Comparison of ENCODE assay signal across 24 cellular contexts in genomic region chr6:169044376-169045230, GRCh38.
DNase-seq lines count a peak whose midpoint lies in the region; ATAC-seq and TF ChIP-seq lines count a peak whose summit lies in the region.
"Had no signal": no experiment of that assay in that cellular context is flagged by ENCODE, and none has a peak within 500 bp of the region (broad histone marks: within the 10 kb centered on the region; RNA-seq: fewer than 3 reads in every experiment).

No MANE protein-coding gene starts in this region.

- DNase-seq in left ventricle myocardium superior, result no peak
- no peak for DNase-seq in right atrium auricular region (ENCODE audit: low spot score)
- peak; percentile 49 for DNase-seq in fibroblast of villous mesenchyme (ENCODE audit: low read depth)
- DNase-seq in natural killer cell treated with Interleukin-12 subunit alpha and Interleukin-12 subunit beta and Interleukin-15 and Interleukin-18, amount 100 ng/mL, for 72 hours (ENCODE audit: low spot score), result no peak
- no peak for DNase-seq in AG08396 (ENCODE audit: low spot score)
- DNase-seq in NCI-H2227 treated with DMSO at 0.1 percent for 48 hours (lab: John Stamatoyannopoulos, UW), result no peak
- no peak for DNase-seq in activated CD4-positive, alpha-beta memory T cell treated with anti-CD3 and anti-CD28 coated beads for 36 hours
- DNase-seq: ACHN; activated gamma-delta T cell treated with Interleukin-2 at 50 U/mL for 16 hours; colonic mucosa; DMS153; foreskin melanocyte; GDM1; left colon; NCI-H1417 treated with DMSO at 0.1 percent for 48 hours; NCI-H2171; occipital lobe; OCI-M1; SIG-M5; stimulated activated CD4-positive, alpha-beta T cell treated with anti-CD3 and anti-CD28 coated beads, Interleukin-2, amount 100 ng/mL, for 24 hours had no signal

- TF ChIP-seq CTCF in right atrium auricular region (IDR thresholded peaks at IDR 0.05) (no peak), fibroblast of villous mesenchyme (IDR thresholded peaks at IDR 0.05; ENCODE audit: insufficient read depth, low read depth, low read length) (no peak), parathyroid adenoma (IDR thresholded peaks at IDR 0.05) (no peak)

- H3K9me3 Mint-ChIP-seq in natural killer cell treated with Interleukin-12 subunit alpha and Interleukin-12 subunit beta and Interleukin-15 and Interleukin-18, amount 100 ng/mL, for 72 hours, result no peaks in the 10 kb centered on the region
- H3K9me3 Mint-ChIP-seq in activated CD4-positive, alpha-beta memory T cell treated with anti-CD3 and anti-CD28 coated beads for 36 hours, result no peaks in the 10 kb centered on the region
- H3K9me3 Mint-ChIP-seq: stimulated activated naive CD8-positive, alpha-beta T cell treated with anti-CD3 and anti-CD28 coated beads, Interleukin-15, Interleukin-2, amounts not matched to agents 100 ng/mL and 50 ng/mL, for 24 hours; T-helper 1 cell treated with Interleukin-12 subunit alpha and Interleukin-12 subunit beta and Interleukin-4 antibody, amounts not matched to agents 30 μg/mL and 1 μg/mL, for 36 hours had no signal

- H2AFZ ChIP-seq in parathyroid adenoma, result peak overlapping the region; percentile 7

- no peaks in the 10 kb centered on the region for H3K4me1 ChIP-seq in right atrium auricular region
- no peaks in the 10 kb centered on the region for H3K4me1 ChIP-seq in parathyroid adenoma
- H3K4me1 ChIP-seq: colonic mucosa had no signal

- H3K27me3 Mint-ChIP-seq in natural killer cell treated with Interleukin-12 subunit alpha and Interleukin-12 subunit beta and Interleukin-15 and Interleukin-18, amount 100 ng/mL, for 72 hours, result peaks cover 0 to 10% of the 10 kb centered on the region in 2 donors
- no peaks in the 10 kb centered on the region for H3K27me3 Mint-ChIP-seq in activated CD4-positive, alpha-beta memory T cell treated with anti-CD3 and anti-CD28 coated beads for 36 hours
- H3K27me3 Mint-ChIP-seq: stimulated activated naive CD8-positive, alpha-beta T cell treated with anti-CD3 and anti-CD28 coated beads, Interleukin-15, Interleukin-2, amounts not matched to agents 100 ng/mL and 50 ng/mL, for 24 hours had no signal

- peak; percentile 48 for ATAC-seq in left ventricle myocardium superior
- no peak for ATAC-seq in natural killer cell treated with Interleukin-12 subunit alpha and Interleukin-12 subunit beta and Interleukin-15 and Interleukin-18, amount 100 ng/mL, for 72 hours
- ATAC-seq: left colon had no signal

- CTCF ChIA-PET in activated CD4-positive, alpha-beta memory T cell treated with anti-CD3 and anti-CD28 coated beads for 36 hours (lab: Charles Lee), result no interaction called here

- no peak overlapping the region for H3K27ac Mint-ChIP-seq in natural killer cell treated with Interleukin-12 subunit alpha and Interleukin-12 subunit beta and Interleukin-15 and Interleukin-18, amount 100 ng/mL, for 72 hours
- no peak overlapping the region for H3K27ac Mint-ChIP-seq in activated CD4-positive, alpha-beta memory T cell treated with anti-CD3 and anti-CD28 coated beads for 36 hours
- H3K27ac Mint-ChIP-seq: stimulated activated naive CD8-positive, alpha-beta T cell treated with anti-CD3 and anti-CD28 coated beads, Interleukin-15, Interleukin-2, amounts not matched to agents 100 ng/mL and 50 ng/mL, for 24 hours; T-helper 1 cell treated with Interleukin-12 subunit alpha and Interleukin-12 subunit beta and Interleukin-4 antibody, amounts not matched to agents 30 μg/mL and 1 μg/mL, for 36 hours had no signal

- no peak overlapping the region for H3K4me2 ChIP-seq in parathyroid adenoma (ENCODE audit: low read length)

- H3K27ac ChIP-seq in right atrium auricular region (peak overlapping the region in 1 of 2 donors; percentile 31), parathyroid adenoma (no peak overlapping the region)
- H3K27ac ChIP-seq: colonic mucosa, VCaP had no signal

- H3K9me3 ChIP-seq in right atrium auricular region, result no peaks in the 10 kb centered on the region
- H3K9me3 ChIP-seq in parathyroid adenoma (ENCODE audit: control insufficient read depth, low read length), result no peaks in the 10 kb centered on the region
- H3K9me3 ChIP-seq: colonic mucosa had no signal

- H3K27me3 ChIP-seq in right atrium auricular region (no peaks in the 10 kb centered on the region), parathyroid adenoma (ENCODE audit: control insufficient read depth, insufficient read depth, low read length) (no peaks in the 10 kb centered on the region)
- H3K27me3 ChIP-seq: colonic mucosa had no signal

- intact Hi-C loops in left ventricle myocardium superior (cut with micrococcal nuclease), result no loop called here
- intact Hi-C loops in activated CD4-positive, alpha-beta memory T cell treated with anti-CD3 and anti-CD28 coated beads for 36 hours (cut with micrococcal nuclease), result no loop called here

- H3K4me3 ChIP-seq in right atrium auricular region (no peak overlapping the region), fibroblast of villous mesenchyme (ENCODE audit: low read depth, low read length) (no peak overlapping the region), parathyroid adenoma (ENCODE audit: low read depth, low read length) (no peak overlapping the region)
- H3K4me3 ChIP-seq: colonic mucosa had no signal

- H3K79me2 ChIP-seq in parathyroid adenoma, result no peaks in the 10 kb centered on the region

- POLR2A ChIA-PET in activated CD4-positive, alpha-beta memory T cell treated with anti-CD3 and anti-CD28 coated beads for 36 hours (lab: Charles Lee), result no interaction called here

- H3K4me1 Mint-ChIP-seq in natural killer cell treated with Interleukin-12 subunit alpha and Interleukin-12 subunit beta and Interleukin-15 and Interleukin-18, amount 100 ng/mL, for 72 hours (ENCODE audit: low read depth in 2 of 2), result no peaks in the 10 kb centered on the region
- no peaks in the 10 kb centered on the region for H3K4me1 Mint-ChIP-seq in activated CD4-positive, alpha-beta memory T cell treated with anti-CD3 and anti-CD28 coated beads for 36 hours (ENCODE audit: low read depth)

- no peaks in the 10 kb centered on the region for H3K36me3 Mint-ChIP-seq in natural killer cell treated with Interleukin-12 subunit alpha and Interleukin-12 subunit beta and Interleukin-15 and Interleukin-18, amount 100 ng/mL, for 72 hours
- H3K36me3 Mint-ChIP-seq in activated CD4-positive, alpha-beta memory T cell treated with anti-CD3 and anti-CD28 coated beads for 36 hours, result no peaks in the 10 kb centered on the region

- no peak overlapping the region for H3K4me3 Mint-ChIP-seq in natural killer cell treated with Interleukin-12 subunit alpha and Interleukin-12 subunit beta and Interleukin-15 and Interleukin-18, amount 100 ng/mL, for 72 hours
- H3K4me3 Mint-ChIP-seq in activated CD4-positive, alpha-beta memory T cell treated with anti-CD3 and anti-CD28 coated beads for 36 hours, result no peak overlapping the region
- H3K4me3 Mint-ChIP-seq: stimulated activated naive CD8-positive, alpha-beta T cell treated with anti-CD3 and anti-CD28 coated beads, Interleukin-15, Interleukin-2, amounts not matched to agents 100 ng/mL and 50 ng/mL, for 24 hours; T-helper 1 cell treated with Interleukin-12 subunit alpha and Interleukin-12 subunit beta and Interleukin-4 antibody, amounts not matched to agents 30 μg/mL and 1 μg/mL, for 36 hours had no signal

- H3K9ac ChIP-seq in parathyroid adenoma, result no peak overlapping the region

- H3K36me3 ChIP-seq in right atrium auricular region (no peaks in the 10 kb centered on the region), parathyroid adenoma (ENCODE audit: control insufficient read depth, insufficient read depth, low read length) (no peaks in the 10 kb centered on the region)
- H3K36me3 ChIP-seq: colonic mucosa had no signal
